ENCODE assay signal across 20 cellular contexts in the genomic region with DNA sequence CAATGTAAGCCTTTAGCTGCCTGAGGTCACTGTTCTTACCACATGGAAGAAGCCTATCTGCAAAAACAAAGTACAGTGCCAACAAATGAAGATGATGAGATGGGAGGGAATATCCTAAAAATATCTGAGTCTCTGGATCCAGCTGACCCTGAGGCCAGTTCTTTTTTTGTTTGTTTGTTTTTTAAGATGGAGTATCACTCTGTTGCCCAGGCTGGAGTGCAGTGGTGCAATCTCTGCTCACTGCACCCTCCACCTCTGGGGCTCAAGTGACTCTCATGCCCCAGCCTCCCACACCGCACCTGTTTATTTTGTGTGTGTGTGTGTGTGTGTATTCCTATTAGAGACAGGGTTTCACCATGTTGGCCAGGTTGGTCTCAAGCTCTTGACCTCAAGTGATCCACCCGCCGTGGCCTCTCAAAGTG. TPM values are rescaled to one million over a fixed set of nuclear protein-coding genes. Genes with fewer than 3 reads are reported as not detected.
DNase-seq lines count a peak whose midpoint lies in the region; ATAC-seq, FAIRE-seq and TF ChIP-seq lines count a peak whose summit lies in the region.
"Had no signal": no experiment of that assay in that cellular context is flagged by ENCODE, and none has a peak within 500 bp of the region (broad histone marks: within the 10 kb centered on the region; RNA-seq: fewer than 3 reads in every experiment).

No MANE protein-coding gene starts in this region.

- TF ChIP-seq CTCF in psoas muscle (IDR thresholded peaks at IDR 0.05) (no peak), upper lobe of right lung (IDR thresholded peaks at IDR 0.05) (no peak)

- no peak for FAIRE-seq in frontal cortex (lab: Jason Lieb, UNC)
- FAIRE-seq: H54, HepG2, RCC 7860 had no signal

- H3K36me3 ChIP-seq in psoas muscle (ENCODE audit: insufficient read depth in 1 of 2, low read depth in 1 of 2) (peaks cover 2 to 31% of the 10 kb centered on the region in 2 donors), upper lobe of right lung (peaks cover 3% of the 10 kb centered on the region)
- H3K36me3 ChIP-seq: BE2C had no signal

- H3K4me3 ChIP-seq in right cardiac atrium (ENCODE audit: low read length) (no peak overlapping the region), psoas muscle (no peak overlapping the region), upper lobe of right lung (no peak overlapping the region)

- H3K9me3 ChIP-seq in right cardiac atrium (ENCODE audit: control insufficient read depth, low read length) (no peaks in the 10 kb centered on the region), psoas muscle (no peaks in the 10 kb centered on the region), upper lobe of right lung (no peaks in the 10 kb centered on the region)
- H3K9me3 ChIP-seq: BE2C, Caco-2, SK-N-SH had no signal

- 91% methylated on average over 3 of the region's 3 CpGs for WGBS in right cardiac atrium
- WGBS in psoas muscle, 3 donors = 22 to 37% (median 33%) methylated on average over 3 of the region's 3 CpGs

- H3K27ac ChIP-seq in right cardiac atrium (ENCODE audit: low read length) (no peak overlapping the region), psoas muscle (peak overlapping the region; percentile 80), upper lobe of right lung (no peak overlapping the region)

- no peak for DNase-seq in left ventricle myocardium superior
- DNase-seq in right cardiac atrium = no peak
- DNase-seq in fibroblast of gingiva (ENCODE audit: low read depth) = peak; percentile 21
- peak; percentile 27 to 66 for DNase-seq in psoas muscle
- DNase-seq in upper lobe of right lung = peak; percentile 69
- no peak for DNase-seq in NCI-H146 treated with DMSO at 0.1 percent for 48 hours (lab: John Stamatoyannopoulos, UW; ENCODE audit: unreplicated experiment)
- DNase-seq in frontal cortex (ENCODE audit: low spot score in 2 of 2) = no peak
- DNase-seq: BE2C; Caco-2; CD4-positive, alpha-beta T cell; KG1; NCI-H1436; NCI-H2081 treated with DMSO at 0.1 percent for 48 hours; NCI-H774; SHP77; SK-N-SH had no signal

- H3K27me3 ChIP-seq in right cardiac atrium (ENCODE audit: control insufficient read depth, insufficient read depth) (no peaks in the 10 kb centered on the region), psoas muscle (ENCODE audit: insufficient read depth in 3 of 3, low read length in 2 of 3) (no peaks in the 10 kb centered on the region), upper lobe of right lung (no peaks in the 10 kb centered on the region)

- peak; percentile 38 for ATAC-seq in left ventricle myocardium superior
- ATAC-seq in right cardiac atrium = no peak
- peak; percentile 84 to 92 (median 90) for ATAC-seq in psoas muscle
- ATAC-seq in upper lobe of right lung = peak; percentile 91
- ATAC-seq in HG02981 (IDR thresholded peaks at IDR 0.05; ENCODE audit: unreplicated experiment) = no peak
- ATAC-seq: HepG2 had no signal

- H3K4me1 ChIP-seq in right cardiac atrium (ENCODE audit: control insufficient read depth, insufficient read depth, low read length) (no peaks in the 10 kb centered on the region), psoas muscle (peaks cover 26% of the 10 kb centered on the region), upper lobe of right lung (no peaks in the 10 kb centered on the region)
- H3K4me1 ChIP-seq: BE2C, Caco-2 had no signal

- intact Hi-C loops in left ventricle myocardium superior (cut with micrococcal nuclease) = no loop called here
- intact Hi-C loops in right cardiac atrium (cut with DNase I) = no loop called here
- intact Hi-C loops in psoas muscle (cut with DNase I) = no loop called here
- intact Hi-C loops in upper lobe of right lung (cut with DNase I) = no loop called here

RNA-seq across cellular contexts. Expression of a gene that starts 44.9 kb away (rescaled TPM):
- total RNA-seq in left ventricle myocardium superior (39.6 TPM), right cardiac atrium (10 to 100 TPM; 32.8 to 47.3 (median 36.3) TPM), psoas muscle (10 to 100 TPM; 24.0 to 63.9 (median 50.5) TPM), upper lobe of right lung (47.7 TPM), frontal cortex (86.4 TPM)
- polyA plus RNA-seq in right cardiac atrium (7.7 TPM), psoas muscle (10 to 100 TPM; 14.6 to 30.1 (median 15.6) TPM)

Comparison
In these comparisons a context has a peak if more than half of its experiments do, and no peak if none do; other contexts are left out.
1. ATAC-seq: peak in left ventricle myocardium superior (single experiment), psoas muscle (4 of 4) and upper lobe of right lung (single experiment); none in right cardiac atrium (0 of 2) and HG02981 (single experiment).
2. DNase-seq: peak in fibroblast of gingiva (single experiment), psoas muscle (2 of 2) and upper lobe of right lung (single experiment); none in left ventricle myocardium superior (single experiment), right cardiac atrium (0 of 3), NCI-H146 treated with DMSO at 0.1 percent for 48 hours (single experiment) and frontal cortex (0 of 2).